ENCODE assay signal across 8 cellular contexts in the genomic region with DNA sequence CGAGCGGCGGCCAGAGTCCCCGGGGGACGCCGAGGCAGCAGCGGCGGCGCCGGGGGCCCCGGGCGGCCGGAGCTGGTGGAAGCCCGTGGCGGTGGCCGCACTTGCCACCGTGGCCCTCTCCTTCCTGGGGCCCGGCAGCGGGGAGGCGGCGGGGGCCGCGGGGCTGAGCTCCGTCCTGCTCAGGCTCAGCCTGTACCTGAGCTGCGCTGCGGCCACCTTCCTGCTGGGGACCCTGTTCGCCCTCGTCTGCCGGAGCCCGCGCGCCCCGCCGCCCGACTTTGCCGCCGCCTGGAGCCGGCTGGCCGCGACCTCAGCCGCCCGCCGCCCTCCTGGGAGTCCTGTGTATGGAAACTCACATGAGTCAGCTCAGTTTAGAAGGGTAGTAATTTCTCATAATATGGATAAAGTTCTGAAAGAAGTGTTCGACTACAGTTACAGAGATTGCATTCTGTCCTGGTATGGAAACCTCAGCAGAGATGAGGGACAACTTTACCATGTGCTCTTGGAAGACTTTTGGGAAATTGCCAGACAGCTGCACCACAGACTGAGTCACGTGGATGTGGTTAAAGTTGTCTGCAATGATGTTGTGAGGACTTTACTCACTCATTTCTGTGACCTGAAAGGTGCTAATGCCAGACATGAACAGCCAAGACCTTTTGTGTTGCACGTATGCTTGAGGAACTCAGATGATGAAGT.
DNase-seq lines count a peak whose midpoint lies in the region; ATAC-seq lines count a peak whose summit lies in the region.
"Not testable (repeated sequence)": the region's sequence is repeated elsewhere in the genome, so short reads cannot be mapped to it uniquely, and the experiment has no call there.

No MANE protein-coding gene starts in this region.

- not testable (repeated sequence) for H3K9me3 Mint-ChIP-seq in CD4-positive, CD25-positive, alpha-beta regulatory T cell; activated T-helper 1 cell treated with anti-CD3 and anti-CD28 coated beads, Interleukin-12 subunit alpha, Interleukin-12 subunit beta, Interleukin-2, Interleukin-4 antibody, amounts not matched to agents 30 ng/mL and 10 ng/mL and 1 ng/mL, durations not matched to agents 14 hours and 24 hours and 36 hours

- peak overlapping the region; percentile 51 for H2AFZ ChIP-seq in mesenchymal stem cell (ENCODE audit: low read depth, low read length)

- intact Hi-C loops in activated T-helper 1 cell treated with anti-CD3 and anti-CD28 coated beads, Interleukin-12 subunit alpha, Interleukin-12 subunit beta, Interleukin-2, Interleukin-4 antibody, amounts not matched to agents 30 ng/mL and 10 ng/mL and 1 ng/mL, durations not matched to agents 14 hours and 24 hours and 36 hours (cut with micrococcal nuclease), result loop anchor here (1.0 to 5.0 kb wide), 7 partner anchors 34 to 241 kb away; a partner anchor contains a TSS

- H2BK120ac ChIP-seq in mesenchymal stem cell (ENCODE audit: low read depth, low read length), result peak overlapping the region; percentile 61

- not testable (repeated sequence) for H3K4me1 ChIP-seq in CD4-positive, CD25-positive, alpha-beta regulatory T cell (ENCODE audit: control insufficient read depth, insufficient read depth, low read length, poor library complexity, severe bottlenecking); mesenchymal stem cell (ENCODE audit: control insufficient read depth, insufficient read depth, low read depth, low read length)

- not testable (repeated sequence) for H3K27ac ChIP-seq in CD4-positive, CD25-positive, alpha-beta regulatory T cell (ENCODE audit: insufficient read depth, low read length, poor library complexity, severe bottlenecking)
- peak overlapping the region; percentile 26 for H3K27ac ChIP-seq in mesenchymal stem cell (ENCODE audit: low read length, poor library complexity, severe bottlenecking)

- peaks cover 7 to 27% (median 16%) of the 10 kb centered on the region in 4 donors for H3K4me1 Mint-ChIP-seq in CD4-positive, CD25-positive, alpha-beta regulatory T cell
- H3K4me1 Mint-ChIP-seq in activated T-helper 1 cell treated with anti-CD3 and anti-CD28 coated beads, Interleukin-12 subunit alpha, Interleukin-12 subunit beta, Interleukin-2, Interleukin-4 antibody, amounts not matched to agents 30 ng/mL and 10 ng/mL and 1 ng/mL, durations not matched to agents 14 hours and 24 hours and 36 hours (ENCODE audit: low read depth), result peaks cover 28% of the 10 kb centered on the region

- H3K27me3 ChIP-seq in CD4-positive, CD25-positive, alpha-beta regulatory T cell (ENCODE audit: control insufficient read depth, insufficient read depth, low read length); mesenchymal stem cell (ENCODE audit: control insufficient read depth in 1 of 2, insufficient read depth in 1 of 2, low read length in 2 of 2): not testable (repeated sequence)

- peak overlapping the region; percentile 64 for H3K4me3 ChIP-seq in CD4-positive, CD25-positive, alpha-beta regulatory T cell (ENCODE audit: low read depth, low read length)
- H3K4me3 ChIP-seq in mesenchymal stem cell (ENCODE audit: insufficient read depth in 1 of 2, low read depth in 1 of 2, low read length in 2 of 2), result peak overlapping the region; percentile 51

- DNase-seq in CD4-positive, CD25-positive, alpha-beta regulatory T cell, result peak in 2 of 3 donors; percentile 24 to 29
- DNase-seq in RPMI7951 (ENCODE audit: low read depth) (peak; percentile 80), mesenchymal stem cell (peak; percentile 81)
- peak; percentile 34 for DNase-seq in activated T-helper 1 cell treated with anti-CD3 and anti-CD28 coated beads, Interleukin-12 subunit alpha, Interleukin-12 subunit beta, Interleukin-2, Interleukin-4 antibody, amounts not matched to agents 30 ng/mL and 10 ng/mL and 1 ng/mL, durations not matched to agents 14 hours and 24 hours and 36 hours (ENCODE audit: low spot score)
- peak; percentile 25 for DNase-seq in stimulated activated CD8-positive, alpha-beta memory T cell treated with anti-CD3 and anti-CD28 coated beads, Interleukin-12 subunit alpha, Interleukin-12 subunit beta, amount 100 ng/mL, for 1 hour (ENCODE audit: low read depth)

- not testable (repeated sequence) for H2BK5ac ChIP-seq in mesenchymal stem cell (ENCODE audit: low read depth, low read length, poor library complexity, severe bottlenecking)

- H3K4ac ChIP-seq in mesenchymal stem cell (ENCODE audit: low read depth in 1 of 2, low read length in 2 of 2), result not testable (repeated sequence)

- peak overlapping the region; percentile 76 to 90 (median 82) for H3K4me3 Mint-ChIP-seq in CD4-positive, CD25-positive, alpha-beta regulatory T cell
- H3K4me3 Mint-ChIP-seq in activated T-helper 1 cell treated with anti-CD3 and anti-CD28 coated beads, Interleukin-12 subunit alpha, Interleukin-12 subunit beta, Interleukin-2, Interleukin-4 antibody, amounts not matched to agents 30 ng/mL and 10 ng/mL and 1 ng/mL, durations not matched to agents 14 hours and 24 hours and 36 hours, result peak overlapping the region; percentile 78

- H3K79me1 ChIP-seq in mesenchymal stem cell (replicated peaks; ENCODE audit: low read length, poor library complexity, severe bottlenecking), result not testable (repeated sequence)

- not testable (repeated sequence) for H3K36me3 ChIP-seq in CD4-positive, CD25-positive, alpha-beta regulatory T cell (ENCODE audit: control insufficient read depth, insufficient read depth, low read length); mesenchymal stem cell (ENCODE audit: control insufficient read depth in 1 of 2, insufficient read depth in 2 of 2, low read depth in 1 of 2, low read length in 2 of 2)

- peak overlapping the region; percentile 85 for H4K8ac ChIP-seq in mesenchymal stem cell (ENCODE audit: low read length)

- not testable (repeated sequence) for H3K36me3 Mint-ChIP-seq in CD4-positive, CD25-positive, alpha-beta regulatory T cell; activated T-helper 1 cell treated with anti-CD3 and anti-CD28 coated beads, Interleukin-12 subunit alpha, Interleukin-12 subunit beta, Interleukin-2, Interleukin-4 antibody, amounts not matched to agents 30 ng/mL and 10 ng/mL and 1 ng/mL, durations not matched to agents 14 hours and 24 hours and 36 hours (ENCODE audit: low read depth)

- not testable (repeated sequence) for H3K9me3 ChIP-seq in CD4-positive, CD25-positive, alpha-beta regulatory T cell (ENCODE audit: control insufficient read depth in 2 of 2, low read length in 2 of 2); mesenchymal stem cell (ENCODE audit: control insufficient read depth, low read length)

- not testable (repeated sequence) for H3K27me3 Mint-ChIP-seq in CD4-positive, CD25-positive, alpha-beta regulatory T cell; activated T-helper 1 cell treated with anti-CD3 and anti-CD28 coated beads, Interleukin-12 subunit alpha, Interleukin-12 subunit beta, Interleukin-2, Interleukin-4 antibody, amounts not matched to agents 30 ng/mL and 10 ng/mL and 1 ng/mL, durations not matched to agents 14 hours and 24 hours and 36 hours (ENCODE audit: insufficient read depth)

- 2% methylated on average over 28 of the region's 46 CpGs for WGBS in mesenchymal stem cell

- peak; percentile 49 to 57 for ATAC-seq in CD4-positive, CD25-positive, alpha-beta regulatory T cell (ENCODE audit: low read depth in 2 of 2)
- ATAC-seq in GM21381 (IDR thresholded peaks at IDR 0.05; ENCODE audit: unreplicated experiment) (peak; percentile 55), HG03457 (IDR thresholded peaks at IDR 0.05; ENCODE audit: unreplicated experiment) (peak; percentile 52), esophagus mucosa (peak; percentile 56)

- H3K23ac ChIP-seq in mesenchymal stem cell (ENCODE audit: low read length in 2 of 2), result peak overlapping the region in 1 of 2 experiments; percentile 80

- H2BK12ac ChIP-seq in mesenchymal stem cell (ENCODE audit: low read length in 2 of 2), result peak overlapping the region in 1 of 2 experiments; percentile 39

- H2AK5ac ChIP-seq in mesenchymal stem cell (ENCODE audit: low read length, severe bottlenecking), result not testable (repeated sequence)

- H3K9ac ChIP-seq in mesenchymal stem cell (ENCODE audit: low read length), result peak overlapping the region; percentile 71

- H3K18ac ChIP-seq in mesenchymal stem cell (ENCODE audit: low read depth in 1 of 2, low read length in 2 of 2), result peak overlapping the region; percentile 83 to 93

- H3K27ac Mint-ChIP-seq in CD4-positive, CD25-positive, alpha-beta regulatory T cell, result peak overlapping the region in 2 of 3 donors; percentile 70 to 76
- peak overlapping the region; percentile 92 for H3K27ac Mint-ChIP-seq in activated T-helper 1 cell treated with anti-CD3 and anti-CD28 coated beads, Interleukin-12 subunit alpha, Interleukin-12 subunit beta, Interleukin-2, Interleukin-4 antibody, amounts not matched to agents 30 ng/mL and 10 ng/mL and 1 ng/mL, durations not matched to agents 14 hours and 24 hours and 36 hours

- peak overlapping the region; percentile 56 for H3K4me2 ChIP-seq in mesenchymal stem cell (ENCODE audit: low read length, poor library complexity, severe bottlenecking)

- peak overlapping the region; percentile 69 for H2BK15ac ChIP-seq in mesenchymal stem cell (ENCODE audit: low read depth, poor library complexity, severe bottlenecking)

- H3K14ac ChIP-seq in mesenchymal stem cell (ENCODE audit: low read length in 2 of 2), result not testable (repeated sequence)

- H4K91ac ChIP-seq in mesenchymal stem cell (ENCODE audit: low read length), result not testable (repeated sequence)

Comparison
In these comparisons a context has a peak if more than half of its experiments do, and no peak if none do; other contexts are left out.
1. DNase-seq: peak in every context shown above with its lines; median percentile 81 in mesenchymal stem cell; 80 in RPMI7951; 34 in activated T-helper 1 cell treated with anti-CD3 and anti-CD28 coated beads, Interleukin-12 subunit alpha, Interleukin-12 subunit beta, Interleukin-2, Interleukin-4 antibody, amounts not matched to agents 30 ng/mL and 10 ng/mL and 1 ng/mL, durations not matched to agents 14 hours and 24 hours and 36 hours; 26 in CD4-positive, CD25-positive, alpha-beta regulatory T cell; 25 in stimulated activated CD8-positive, alpha-beta memory T cell treated with anti-CD3 and anti-CD28 coated beads, Interleukin-12 subunit alpha, Interleukin-12 subunit beta, amount 100 ng/mL, for 1 hour.